In the genomic region with DNA sequence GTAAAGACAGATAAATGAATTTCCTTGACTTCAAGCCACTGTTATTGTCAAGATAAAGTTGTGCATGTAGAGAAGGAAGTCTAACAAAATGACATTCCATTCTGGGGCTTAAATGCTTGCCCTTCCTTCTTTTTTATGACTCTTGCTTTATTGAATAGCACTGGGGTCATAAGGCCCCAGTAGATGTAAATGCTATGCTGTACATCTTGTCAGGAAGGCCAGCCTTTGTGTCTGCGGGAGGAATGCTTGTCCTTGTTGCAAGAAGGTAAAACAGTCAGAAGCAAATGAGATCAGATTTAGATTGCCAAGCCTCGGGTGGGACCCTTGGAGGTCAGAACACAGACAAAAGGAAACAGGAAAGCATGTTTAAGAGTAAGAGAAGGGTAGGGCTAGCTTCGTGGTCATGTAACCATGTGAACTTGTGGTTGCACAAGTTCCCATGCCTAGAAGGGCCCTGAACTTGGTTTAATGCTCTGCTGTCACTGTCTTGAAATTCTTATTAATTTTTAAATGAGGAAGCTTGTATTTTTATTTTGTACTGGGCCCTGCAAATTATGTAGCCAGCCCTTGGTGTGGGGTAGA, we compare ENCODE assay signal across 18 cellular contexts.
DNase-seq lines count a peak whose midpoint lies in the region; ATAC-seq lines count a peak whose summit lies in the region.
"Had no signal": no experiment of that assay in that cellular context is flagged by ENCODE, and none has a peak within 500 bp of the region (broad histone marks: within the 10 kb centered on the region; RNA-seq: fewer than 3 reads in every experiment).

No MANE protein-coding gene starts in this region.

- no peak overlapping the region for H3K4me3 Mint-ChIP-seq in activated CD4-positive, alpha-beta memory T cell treated with anti-CD3 and anti-CD28 coated beads for 36 hours

- H3K27ac ChIP-seq in BLaER1 (no peak overlapping the region), substantia nigra (ENCODE audit: low read depth, low read length, poor library complexity, severe bottlenecking) (no peak overlapping the region)
- H3K27ac ChIP-seq: ascending aorta, dorsolateral prefrontal cortex had no signal

- H3K27me3 Mint-ChIP-seq in activated CD4-positive, alpha-beta memory T cell treated with anti-CD3 and anti-CD28 coated beads for 36 hours, result no peaks in the 10 kb centered on the region

- H3K9me3 Mint-ChIP-seq in activated CD4-positive, alpha-beta memory T cell treated with anti-CD3 and anti-CD28 coated beads for 36 hours, result peaks cover 10% of the 10 kb centered on the region

- no peak overlapping the region for H3K9ac ChIP-seq in BLaER1

- ATAC-seq in left lobe of liver, result peak; percentile 32
- no peak for ATAC-seq in HG03196 (IDR thresholded peaks at IDR 0.05; ENCODE audit: unreplicated experiment)
- ATAC-seq: HCT116 had no signal

- no peaks in the 10 kb centered on the region for H3K4me1 Mint-ChIP-seq in activated CD4-positive, alpha-beta memory T cell treated with anti-CD3 and anti-CD28 coated beads for 36 hours (ENCODE audit: low read depth)

- H3K27me3 ChIP-seq in BLaER1, result no peaks in the 10 kb centered on the region
- H3K27me3 ChIP-seq: ascending aorta, dorsolateral prefrontal cortex had no signal

- peak; percentile 80 for DNase-seq in HT-29 (ENCODE audit: low spot score)
- peak; percentile 63 for DNase-seq in SKM-1 (lab: John Stamatoyannopoulos, UW; ENCODE audit: unreplicated experiment)
- DNase-seq in left lobe of liver (ENCODE audit: low spot score), result no peak
- no peak for DNase-seq in activated CD4-positive, alpha-beta memory T cell treated with anti-CD3 and anti-CD28 coated beads for 36 hours
- DNase-seq in DMS153 treated with DMSO at 0.1 percent for 48 hours (lab: John Stamatoyannopoulos, UW; ENCODE audit: unreplicated experiment), result no peak
- no peak for DNase-seq in substantia nigra (lab: John Stamatoyannopoulos, UW)
- DNase-seq: ACHN; activated CD4-positive, alpha-beta T cell treated with anti-CD3 and anti-CD28 coated beads, Interleukin-2, amount 50 U/mL, for 4 hours; activated effector memory CD4-positive, alpha-beta T cell treated with anti-CD3 and anti-CD28 coated beads, Interleukin-2, amount 50 U/mL, for 16 hours; dorsolateral prefrontal cortex; NCI-H146; NCI-H526 treated with DMSO at 0.1 percent for 48 hours; SHP77 treated with DMSO at 0.1 percent for 48 hours had no signal

- CTCF ChIA-PET in activated CD4-positive, alpha-beta memory T cell treated with anti-CD3 and anti-CD28 coated beads for 36 hours (lab: Charles Lee), result no interaction called here

- intact Hi-C loops in activated CD4-positive, alpha-beta memory T cell treated with anti-CD3 and anti-CD28 coated beads for 36 hours (cut with micrococcal nuclease), result no loop called here

- H3K27ac Mint-ChIP-seq in activated CD4-positive, alpha-beta memory T cell treated with anti-CD3 and anti-CD28 coated beads for 36 hours, result no peak overlapping the region

- H4K20me1 ChIP-seq in BLaER1, result no peaks in the 10 kb centered on the region; the same call in 1 of the 2 replicates

- peaks cover 7% of the 10 kb centered on the region for H3K4me1 ChIP-seq in BLaER1
- H3K4me1 ChIP-seq: ascending aorta had no signal

- H3K4me3 ChIP-seq in BLaER1, result no peak overlapping the region
- H3K4me3 ChIP-seq: ascending aorta, dorsolateral prefrontal cortex, lung had no signal

- H3K4me2 ChIP-seq in BLaER1, result peak overlapping the region; percentile 33

- no peaks in the 10 kb centered on the region for H3K36me3 ChIP-seq in BLaER1
- H3K36me3 ChIP-seq: ascending aorta had no signal

- POLR2A ChIA-PET in activated CD4-positive, alpha-beta memory T cell treated with anti-CD3 and anti-CD28 coated beads for 36 hours (lab: Charles Lee), result no interaction called here

- 0 out of 2 replicates have a peak, but pooled peaks cover 4% of the 10 kb centered on the region for H3K9me3 ChIP-seq in BLaER1
- H3K9me3 ChIP-seq: ascending aorta had no signal

- peaks cover 3% of the 10 kb centered on the region for H3K36me3 Mint-ChIP-seq in activated CD4-positive, alpha-beta memory T cell treated with anti-CD3 and anti-CD28 coated beads for 36 hours

Comparison
In these comparisons a context has a peak if more than half of its experiments do, and no peak if none do; other contexts are left out.
1. DNase-seq: peak in HT-29 (single experiment) and SKM-1 (single experiment); none in left lobe of liver (single experiment), activated CD4-positive, alpha-beta memory T cell treated with anti-CD3 and anti-CD28 coated beads for 36 hours (single experiment), DMS153 treated with DMSO at 0.1 percent for 48 hours (single experiment) and substantia nigra (0 of 49).